Comparison of ENCODE assay signal across 1 cellular context in genomic region chr16:10655415-10655977, GRCh38.
A peak's percentile ranks its signal among the peaks of the same experiment; 100 is the strongest.
TF ChIP-seq lines count a peak whose summit lies in the region.

No MANE protein-coding gene starts in this region.

TF ChIP-seq in HepG2, 621 proteins besides CTCF, POLR2A, EP300 and RAD21 (continued from another document):
- TF ChIP-seq U2AF1 (optimal IDR thresholded peaks at IDR 0.05; ENCODE audit: low read depth, low read length) = no peak
- 0 out of 2 replicates have a peak, but pooled peaks have one; percentile 12 for TF ChIP-seq NFYB (CRISPR knock-in tag; IDR thresholded peaks at IDR 0.05)
- 0 out of 2 replicates have a peak, but pooled peaks have one; percentile 0 for TF ChIP-seq NCOA2 (CRISPR knock-in tag; IDR thresholded peaks at IDR 0.05)
- TF ChIP-seq XBP1 (CRISPR knock-in tag; IDR thresholded peaks at IDR 0.05) = 0 out of 2 replicates have a peak, but pooled peaks have one; percentile 7
- TF ChIP-seq ZNF446 (CRISPR knock-in tag; IDR thresholded peaks at IDR 0.05) = no peak
- 0 out of 2 replicates have a peak, but pooled peaks have one; percentile 1 for TF ChIP-seq TFE3 (CRISPR knock-in tag; IDR thresholded peaks at IDR 0.05)
- TF ChIP-seq PTBP1 (IDR thresholded peaks at IDR 0.05; ENCODE audit: low read depth, low read length, poor library complexity, severe bottlenecking) = no peak
- peak; percentile 19; the same call in 1 of the 2 replicates for TF ChIP-seq ZMYM3 (CRISPR knock-in tag; IDR thresholded peaks at IDR 0.05)
- TF ChIP-seq ZNF816 (CRISPR knock-in tag; IDR thresholded peaks at IDR 0.05; ENCODE audit: borderline replicate concordance) = peak; percentile 46; the same call in 1 of the 2 replicates
- TF ChIP-seq FLYWCH1 (CRISPR knock-in tag; IDR thresholded peaks at IDR 0.05) = no peak
- TF ChIP-seq MEF2D (CRISPR knock-in tag; IDR thresholded peaks at IDR 0.05) = peak; percentile 31; the same call in 1 of the 2 replicates
- 0 out of 2 replicates have a peak, but pooled peaks have one; percentile 7 for TF ChIP-seq GATAD2A (CRISPR knock-in tag; IDR thresholded peaks at IDR 0.05)
